In the genomic region with DNA sequence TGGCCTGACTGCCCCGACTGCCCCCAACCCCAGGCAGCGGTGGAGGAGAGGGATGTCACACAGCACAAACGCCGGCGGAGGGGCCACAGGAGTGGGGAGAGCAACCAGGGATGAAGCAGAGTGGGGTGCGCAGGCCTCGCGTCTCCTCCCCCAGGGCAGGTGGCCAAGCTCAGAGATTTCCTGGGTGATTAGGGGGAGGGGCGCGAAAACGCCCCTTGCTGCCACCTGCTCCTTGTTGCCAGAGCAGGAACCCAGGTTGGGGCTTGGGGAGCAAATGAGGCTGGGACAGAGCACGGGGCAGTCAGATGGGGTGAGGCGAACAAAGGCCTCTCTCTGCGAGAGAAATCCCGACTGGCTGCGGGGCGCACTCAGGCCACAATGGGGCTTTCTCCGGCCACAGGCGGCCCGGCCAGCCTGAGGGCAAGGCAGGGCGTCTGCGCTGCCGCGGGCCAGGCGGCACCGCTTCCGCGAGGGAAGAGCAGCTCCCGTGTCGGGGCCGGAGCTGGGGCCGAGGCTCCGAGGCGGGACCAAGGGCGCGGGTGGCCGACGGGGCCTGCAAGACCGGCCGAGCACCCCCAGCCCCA, we compare ENCODE assay signal across 1 cellular context.
TF ChIP-seq lines count a peak whose summit lies in the region.

No MANE protein-coding gene starts in this region.

TF ChIP-seq in SK-N-SH treated with all-trans-retinoic acid at 6 μM for 48 hours, 23 proteins besides CTCF, POLR2A, EP300 and RAD21 (continued from another document):
- TF ChIP-seq, protein P1, sequence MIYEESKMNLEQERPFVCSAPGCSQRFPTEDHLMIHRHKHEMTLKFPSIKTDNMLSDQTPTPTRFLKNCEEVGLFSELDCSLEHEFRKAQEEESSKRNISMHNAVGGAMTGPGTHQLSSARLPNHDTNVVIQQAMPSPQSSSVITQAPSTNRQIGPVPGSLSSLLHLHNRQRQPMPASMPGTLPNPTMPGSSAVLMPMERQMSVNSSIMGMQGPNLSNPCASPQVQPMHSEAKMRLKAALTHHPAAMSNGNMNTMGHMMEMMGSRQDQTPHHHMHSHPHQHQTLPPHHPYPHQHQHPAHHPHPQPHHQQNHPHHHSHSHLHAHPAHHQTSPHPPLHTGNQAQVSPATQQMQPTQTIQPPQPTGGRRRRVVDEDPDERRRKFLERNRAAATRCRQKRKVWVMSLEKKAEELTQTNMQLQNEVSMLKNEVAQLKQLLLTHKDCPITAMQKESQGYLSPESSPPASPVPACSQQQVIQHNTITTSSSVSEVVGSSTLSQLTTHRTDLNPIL (CRISPR knock-in tag; IDR thresholded peaks at IDR 0.05; ENCODE audit: low read depth) = no peak
TF ChIP-seq in SK-N-SH treated with all-trans-retinoic acid at 6 μM for 48 hours: peak in this region for 3.
